16 cellular contexts compared by ENCODE assay signal in the genomic region with DNA sequence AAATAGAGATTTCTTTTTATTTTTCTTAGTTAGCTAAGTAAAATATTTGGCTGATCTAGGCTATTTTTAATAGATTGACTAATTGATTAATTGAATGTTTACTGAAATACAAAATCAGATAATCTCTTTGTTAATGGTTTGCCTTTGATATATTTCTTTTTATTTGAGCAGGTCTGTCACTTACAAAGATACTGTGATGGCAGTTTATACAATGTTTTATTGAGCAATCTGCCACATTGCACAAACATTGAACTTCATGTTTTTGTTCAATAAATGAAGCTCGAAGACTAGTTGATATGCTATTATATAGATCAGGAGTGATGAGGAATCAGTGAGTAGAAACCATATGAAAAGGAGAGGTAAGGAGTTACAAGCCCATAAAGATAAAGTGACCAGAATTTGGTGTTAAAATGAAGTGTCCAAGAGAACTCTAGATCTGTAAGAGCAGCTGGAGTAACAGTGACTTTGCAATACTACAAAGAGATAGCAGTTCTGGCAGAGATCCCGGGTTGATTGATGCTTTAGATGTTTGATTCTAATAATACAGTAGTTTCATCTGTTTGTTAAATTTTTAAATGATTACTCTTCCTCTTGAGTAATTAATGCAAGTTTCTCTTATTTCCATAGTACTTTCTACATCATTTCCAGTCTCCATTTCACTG.
"Had no signal": no experiment of that assay in that cellular context is flagged by ENCODE, and none has a peak within 500 bp of the region (broad histone marks: within the 10 kb centered on the region; RNA-seq: fewer than 3 reads in every experiment).

No MANE protein-coding gene starts in this region.

- DNase-seq: activated CD4-positive, alpha-beta T cell treated with anti-CD3 and anti-CD28 coated beads for 1 hour; activated T-cell treated with anti-CD3 and anti-CD28 coated beads, Interleukin-2, amount 50 U/mL, for 1 hour; foreskin melanocyte; glutamatergic neuron; immature natural killer cell; ovary; stimulated activated CD4-positive, alpha-beta T cell treated with anti-CD3 and anti-CD28 coated beads, Interleukin-4, amount 100 ng/mL, for 24 hours; substantia nigra; thyroid gland; WERI-Rb-1 had no signal

- H3K27me3 Mint-ChIP-seq: activated T-helper 17 cell treated with anti-CD3 and anti-CD28 coated beads, Interleukin-2, amount 50 U/mL, for 72 hours; central memory CD8-positive, alpha-beta T cell; memory B cell; stimulated activated naive CD8-positive, alpha-beta T cell treated with anti-CD3 and anti-CD28 coated beads, Interleukin-15, Interleukin-2, amounts not matched to agents 100 ng/mL and 50 ng/mL, for 24 hours had no signal

- H3K4me3 Mint-ChIP-seq: activated T-helper 17 cell treated with anti-CD3 and anti-CD28 coated beads, Interleukin-2, amount 50 U/mL, for 72 hours; central memory CD8-positive, alpha-beta T cell; immature natural killer cell; memory B cell; nephron; stimulated activated naive CD8-positive, alpha-beta T cell treated with anti-CD3 and anti-CD28 coated beads, Interleukin-15, Interleukin-2, amounts not matched to agents 100 ng/mL and 50 ng/mL, for 24 hours had no signal

- H3K4me1 Mint-ChIP-seq: activated T-helper 17 cell treated with anti-CD3 and anti-CD28 coated beads, Interleukin-2, amount 50 U/mL, for 72 hours; central memory CD8-positive, alpha-beta T cell; immature natural killer cell; memory B cell; nephron had no signal

- H3K27ac Mint-ChIP-seq: activated T-helper 17 cell treated with anti-CD3 and anti-CD28 coated beads, Interleukin-2, amount 50 U/mL, for 72 hours; immature natural killer cell; memory B cell; nephron; stimulated activated naive CD8-positive, alpha-beta T cell treated with anti-CD3 and anti-CD28 coated beads, Interleukin-15, Interleukin-2, amounts not matched to agents 100 ng/mL and 50 ng/mL, for 24 hours had no signal

- H3K36me3 Mint-ChIP-seq: activated naive CD4-positive, alpha-beta T cell treated with anti-CD3 and anti-CD28 coated beads, Interleukin-2, amount 50 U/mL, for 72 hours; memory B cell had no signal

- ATAC-seq: activated naive CD4-positive, alpha-beta T cell treated with anti-CD3 and anti-CD28 coated beads, Interleukin-2, amount 50 U/mL, for 72 hours; activated T-helper 17 cell treated with anti-CD3 and anti-CD28 coated beads, Interleukin-2, amount 50 U/mL, for 72 hours had no signal
